8 cellular contexts compared by ENCODE assay signal in the genomic region with DNA sequence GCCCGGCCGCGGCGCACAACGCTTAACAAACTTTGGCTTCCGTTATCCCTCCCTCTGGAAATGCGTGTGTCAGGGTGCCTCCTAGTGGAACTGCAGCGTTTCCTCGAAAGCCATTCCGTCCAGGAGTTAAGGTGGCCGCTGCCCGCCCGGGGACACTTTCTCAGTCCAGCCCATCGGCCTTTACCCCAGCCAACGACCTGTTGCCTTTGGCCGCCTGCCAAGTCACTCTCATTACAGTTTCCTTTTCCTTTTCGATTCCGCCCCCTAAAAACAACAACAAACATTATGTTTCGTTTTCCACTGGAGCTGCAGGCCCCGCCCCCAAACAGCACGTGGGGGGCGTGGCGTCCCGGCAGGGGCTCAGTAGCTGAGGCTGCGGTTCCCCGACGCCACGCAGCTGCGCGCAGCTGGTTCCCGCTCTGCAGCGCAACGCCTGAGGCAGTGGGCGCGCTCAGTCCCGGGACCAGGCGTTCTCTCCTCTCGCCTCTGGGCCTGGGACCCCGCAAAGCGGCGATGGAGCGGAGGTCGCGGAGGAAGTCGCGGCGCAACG. TPM values are rescaled to one million over a fixed set of nuclear protein-coding genes. Genes with fewer than 3 reads are reported as not detected.
DNase-seq lines count a peak whose midpoint lies in the region; ATAC-seq and TF ChIP-seq lines count a peak whose summit lies in the region.

A gene (plus strand): TSS at position 363 of the 550 bp plus-strand sequence. CDS start 151 bp downstream, at position 514.

- TF ChIP-seq EP300 in upper lobe of left lung (IDR thresholded peaks at IDR 0.05): peak in 1 of 4 donors; percentile 36

- peaks cover 25% of the 10 kb centered on the region for H3K4me1 Mint-ChIP-seq in activated naive CD8-positive, alpha-beta T cell treated with anti-CD3 and anti-CD28 coated beads, Interleukin-2, amount 50 U/mL, for 24 hours

- H3K36me3 ChIP-seq in heart right ventricle (peaks cover 0 to 13% (median 0%) of the 10 kb centered on the region in 9 donors), upper lobe of left lung (no peaks in the 10 kb centered on the region)

- peaks cover 0 to 28% (median 12%) of the 10 kb centered on the region in 9 donors for H3K4me1 ChIP-seq in heart right ventricle
- H3K4me1 ChIP-seq in upper lobe of left lung: peaks cover 0 to 27% (median 8%) of the 10 kb centered on the region in 4 donors

- peak; percentile 81 for DNase-seq in GF-D8 (lab: John Stamatoyannopoulos, UW)
- peak; percentile 97 for DNase-seq in H4 (ENCODE audit: low spot score)
- DNase-seq in LNCaP clone FGC (ENCODE audit: low read depth): peak; percentile 90
- peak; percentile 68 to 91 for DNase-seq in SW 1271 (lab: John Stamatoyannopoulos, UW)
- DNase-seq in activated naive CD8-positive, alpha-beta T cell treated with anti-CD3 and anti-CD28 coated beads, Interleukin-2, amount 50 U/mL, for 24 hours: peak; percentile 87
- DNase-seq in heart right ventricle: peak; percentile 91 to 97
- peak; percentile 90 for DNase-seq in pons (ENCODE audit: low spot score)
- peak; percentile 88 to 97 for DNase-seq in upper lobe of left lung

- H3K27ac Mint-ChIP-seq in activated naive CD8-positive, alpha-beta T cell treated with anti-CD3 and anti-CD28 coated beads, Interleukin-2, amount 50 U/mL, for 24 hours: peak within 1 kb of the TSS; percentile 96

- intact Hi-C loops in heart right ventricle (cut with DNase I): loop anchor here in 5 of 10 donors (1.0 to 5.0 kb wide), 7 partner anchors 65 to 240 kb away; a partner anchor contains a TSS

- H3K9me3 ChIP-seq in heart right ventricle: no peaks in the 10 kb centered on the region
- no peaks in the 10 kb centered on the region for H3K9me3 ChIP-seq in upper lobe of left lung

- peak in 1 of 4 donors; percentile 76 for TF ChIP-seq POLR2A in upper lobe of left lung (IDR thresholded peaks at IDR 0.05)

- peak; percentile 90 for ATAC-seq in activated naive CD8-positive, alpha-beta T cell treated with anti-CD3 and anti-CD28 coated beads, Interleukin-2, amount 50 U/mL, for 24 hours
- ATAC-seq in heart right ventricle (peak; percentile 95 to 98 (median 97)), upper lobe of left lung (ENCODE audit: low FRiP score in 2 of 2) (peak; percentile 95 to 98)

- peaks cover 4% of the 10 kb centered on the region for H3K9me3 Mint-ChIP-seq in activated naive CD8-positive, alpha-beta T cell treated with anti-CD3 and anti-CD28 coated beads, Interleukin-2, amount 50 U/mL, for 24 hours

- H3K27me3 ChIP-seq in heart right ventricle: no peaks in the 10 kb centered on the region
- H3K27me3 ChIP-seq in upper lobe of left lung: peaks cover 0 to 3% (median 0%) of the 10 kb centered on the region in 4 donors

- TF ChIP-seq CTCF in LNCaP clone FGC (IDR thresholded peaks at IDR 0.05; ENCODE audit: control insufficient read depth, extremely low read depth, insufficient read depth) (peak; percentile 87), heart right ventricle (IDR thresholded peaks at IDR 0.05) (peak; percentile 32 to 87 (median 66)), upper lobe of left lung (IDR thresholded peaks at IDR 0.05) (peak; percentile 35 to 74 (median 58))

- H3K27me3 Mint-ChIP-seq in activated naive CD8-positive, alpha-beta T cell treated with anti-CD3 and anti-CD28 coated beads, Interleukin-2, amount 50 U/mL, for 24 hours: peaks cover 3% of the 10 kb centered on the region

- peak within 1 kb of the TSS in 9 of 10 donors; percentile 52 to 87 (median 78) for H3K27ac ChIP-seq in heart right ventricle
- H3K27ac ChIP-seq in upper lobe of left lung: peak within 1 kb of the TSS; percentile 75 to 86 (median 78)

- peaks cover 6% of the 10 kb centered on the region for H3K36me3 Mint-ChIP-seq in activated naive CD8-positive, alpha-beta T cell treated with anti-CD3 and anti-CD28 coated beads, Interleukin-2, amount 50 U/mL, for 24 hours (ENCODE audit: low read depth)

- WGBS in heart right ventricle, 2 donors: 0% methylated on average over 48 of the region's 48 CpGs
- 0 to 1% methylated on average over 27 to 38 of the region's 48 CpGs for WGBS in upper lobe of left lung, 2 donors

- peak within 1 kb of the TSS; percentile 99 for H3K4me3 Mint-ChIP-seq in activated naive CD8-positive, alpha-beta T cell treated with anti-CD3 and anti-CD28 coated beads, Interleukin-2, amount 50 U/mL, for 24 hours

- H3K4me3 ChIP-seq in LNCaP clone FGC (ENCODE audit: low read depth, low read length): peak within 1 kb of the TSS; percentile 51
- peak within 1 kb of the TSS; percentile 55 to 84 (median 73) for H3K4me3 ChIP-seq in heart right ventricle
- peak within 1 kb of the TSS; percentile 64 to 79 (median 74) for H3K4me3 ChIP-seq in upper lobe of left lung

RNA-seq across cellular contexts. Expression of the gene that starts here (rescaled TPM):
- 18.2 and 18.7 TPM in 2 replicates for total RNA-seq in H4 (2014; rRNA removed; shearing (Covaris generic))
- total RNA-seq in heart right ventricle (1 to 10 TPM; 1.6 to 4.7 (median 2.9) TPM), upper lobe of left lung (10 to 100 TPM in 3 of 6 donors, 1 to 10 TPM in 3; 4.3 to 18.1 (median 9.8) TPM)
- polyA plus RNA-seq in heart right ventricle: 1 to 10 TPM in 1 of 2 donors, under 1 TPM in 1; 0.84 to 2.3 TPM

Comparison
In these comparisons a context has a peak if more than half of its experiments do, and no peak if none do; other contexts are left out.
1. Peak in every context shown above with its lines: DNase-seq, ATAC-seq, H3K4me3 ChIP-seq and H3K27ac ChIP-seq.